ENCODE assay signal across 16 cellular contexts in the genomic region with DNA sequence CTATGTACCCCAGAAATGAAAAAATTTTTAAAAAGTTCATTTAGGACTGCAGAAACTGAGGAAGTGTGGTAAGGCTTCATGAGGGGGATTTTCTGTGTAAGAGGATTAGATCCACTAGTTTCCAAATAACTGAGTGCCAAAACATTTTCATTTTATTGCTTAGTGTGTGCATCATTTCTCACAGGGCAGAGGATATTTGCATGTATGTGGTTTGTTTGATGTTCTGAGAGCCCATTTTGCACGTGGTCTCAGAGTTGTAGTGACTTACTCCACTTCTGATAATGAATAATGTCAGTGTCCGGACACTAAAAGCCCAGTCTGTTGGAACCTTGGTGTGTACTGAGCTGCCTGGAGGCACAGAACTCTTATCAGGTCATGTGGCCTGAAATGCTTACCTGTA.
A peak's percentile ranks its signal among the peaks of the same experiment; 100 is the strongest.
DNase-seq lines count a peak whose midpoint lies in the region; ATAC-seq and TF ChIP-seq lines count a peak whose summit lies in the region.
"Had no signal": no experiment of that assay in that cellular context is flagged by ENCODE, and none has a peak within 500 bp of the region (broad histone marks: within the 10 kb centered on the region; RNA-seq: fewer than 3 reads in every experiment).

No MANE protein-coding gene starts in this region.

- H3K27ac Mint-ChIP-seq in stimulated activated effector memory CD8-positive, alpha-beta T cell treated with anti-CD3 and anti-CD28 coated beads, Interleukin-12 subunit alpha, Interleukin-12 subunit beta, amount 100 ng/mL, for 72 hours, result no peak overlapping the region
- no peak overlapping the region for H3K27ac Mint-ChIP-seq in activated T-cell treated with anti-CD3 and anti-CD28 coated beads, Interleukin-2, amount 50 U/mL, for 24 hours
- H3K27ac Mint-ChIP-seq in activated T-helper 2 cell treated with anti-CD3 and anti-CD28 coated beads, Interferon-gamma antibody, Interleukin-2, Interleukin-4, amounts not matched to agents 10 μg/mL and 5 μg/mL and 100 μg/mL, durations not matched to agents 14 hours and 24 hours and 36 hours, result no peak overlapping the region
- H3K27ac Mint-ChIP-seq: T-helper 1 cell treated with Interleukin-12 subunit alpha and Interleukin-12 subunit beta and Interleukin-4 antibody, amounts not matched to agents 30 μg/mL and 1 μg/mL, for 36 hours had no signal

- no peaks in the 10 kb centered on the region for H3K4me1 Mint-ChIP-seq in stimulated activated effector memory CD8-positive, alpha-beta T cell treated with anti-CD3 and anti-CD28 coated beads, Interleukin-12 subunit alpha, Interleukin-12 subunit beta, amount 100 ng/mL, for 72 hours
- no peaks in the 10 kb centered on the region for H3K4me1 Mint-ChIP-seq in activated T-cell treated with anti-CD3 and anti-CD28 coated beads, Interleukin-2, amount 50 U/mL, for 24 hours (ENCODE audit: low read depth)
- no peaks in the 10 kb centered on the region for H3K4me1 Mint-ChIP-seq in activated T-helper 2 cell treated with anti-CD3 and anti-CD28 coated beads, Interferon-gamma antibody, Interleukin-2, Interleukin-4, amounts not matched to agents 10 μg/mL and 5 μg/mL and 100 μg/mL, durations not matched to agents 14 hours and 24 hours and 36 hours (ENCODE audit: low read depth)

- H3K4me3 ChIP-seq in mesendoderm (ENCODE audit: low read length), result no peak overlapping the region
- H3K4me3 ChIP-seq: pancreas, thoracic aorta had no signal

- no peak overlapping the region for H2BK120ac ChIP-seq in mesendoderm (ENCODE audit: low read depth, low read length)

- no peaks in the 10 kb centered on the region for H3K27me3 ChIP-seq in mesendoderm (ENCODE audit: insufficient read depth, low read length, poor library complexity)
- H3K27me3 ChIP-seq: pancreas had no signal

- no peak overlapping the region for H3K4me3 Mint-ChIP-seq in stimulated activated effector memory CD8-positive, alpha-beta T cell treated with anti-CD3 and anti-CD28 coated beads, Interleukin-12 subunit alpha, Interleukin-12 subunit beta, amount 100 ng/mL, for 72 hours
- H3K4me3 Mint-ChIP-seq in activated T-cell treated with anti-CD3 and anti-CD28 coated beads, Interleukin-2, amount 50 U/mL, for 24 hours, result no peak overlapping the region
- no peak overlapping the region for H3K4me3 Mint-ChIP-seq in activated T-helper 2 cell treated with anti-CD3 and anti-CD28 coated beads, Interferon-gamma antibody, Interleukin-2, Interleukin-4, amounts not matched to agents 10 μg/mL and 5 μg/mL and 100 μg/mL, durations not matched to agents 14 hours and 24 hours and 36 hours (ENCODE audit: low read depth)
- H3K4me3 Mint-ChIP-seq: T-helper 1 cell treated with Interleukin-12 subunit alpha and Interleukin-12 subunit beta and Interleukin-4 antibody, amounts not matched to agents 30 μg/mL and 1 μg/mL, for 36 hours had no signal

- DNase-seq in stimulated activated effector memory CD8-positive, alpha-beta T cell treated with anti-CD3 and anti-CD28 coated beads, Interleukin-12 subunit alpha, Interleukin-12 subunit beta, amount 100 ng/mL, for 72 hours (ENCODE audit: low spot score in 2 of 2), result no peak
- DNase-seq in activated T-cell treated with anti-CD3 and anti-CD28 coated beads, Interleukin-2, amount 50 U/mL, for 24 hours, result no peak
- DNase-seq in activated T-helper 2 cell treated with anti-CD3 and anti-CD28 coated beads, Interferon-gamma antibody, Interleukin-2, Interleukin-4, amounts not matched to agents 10 μg/mL and 5 μg/mL and 100 μg/mL, durations not matched to agents 14 hours and 24 hours and 36 hours (ENCODE audit: low spot score), result no peak
- DNase-seq in mesendoderm (no peak), RWPE1 (ENCODE audit: low spot score) (no peak)
- DNase-seq: DMS 273 treated with DMSO at 0.1 percent for 48 hours; effector memory CD4-positive, alpha-beta T cell; head of caudate nucleus; NCI-H1436; NK-92 treated with Interleukin-12 subunit alpha and Interleukin-12 subunit beta, amount 100 ng/mL, for 24 hours; pancreas had no signal

- H3K23ac ChIP-seq in mesendoderm (ENCODE audit: low read length), result no peak overlapping the region

- no peak overlapping the region for H2BK5ac ChIP-seq in mesendoderm (ENCODE audit: low read length)

- no peaks in the 10 kb centered on the region for H3K79me2 ChIP-seq in mesendoderm (ENCODE audit: control insufficient read depth, insufficient read depth, low read length)

- WGBS in mesendoderm (ENCODE audit: extremely low coverage, insufficient coverage, low lambda C conversion rate), result no CpG with 5 or more reads among the region's 2 CpGs

- no peak for TF ChIP-seq CTCF in RWPE1 (conservative IDR thresholded peaks at IDR 0.05; ENCODE audit: low read depth)

- no peak overlapping the region for H3K18ac ChIP-seq in mesendoderm (ENCODE audit: low read length)

- no peaks in the 10 kb centered on the region for H3K79me1 ChIP-seq in mesendoderm (ENCODE audit: low read length)

- peaks cover 3% of the 10 kb centered on the region for H3K27me3 Mint-ChIP-seq in activated T-cell treated with anti-CD3 and anti-CD28 coated beads, Interleukin-2, amount 50 U/mL, for 24 hours
- no peaks in the 10 kb centered on the region for H3K27me3 Mint-ChIP-seq in activated T-helper 2 cell treated with anti-CD3 and anti-CD28 coated beads, Interferon-gamma antibody, Interleukin-2, Interleukin-4, amounts not matched to agents 10 μg/mL and 5 μg/mL and 100 μg/mL, durations not matched to agents 14 hours and 24 hours and 36 hours (ENCODE audit: low read depth)

- CTCF ChIA-PET in RWPE1 (lab: Yijun Ruan, JAX), result no interaction called here

- intact Hi-C loops in activated T-helper 2 cell treated with anti-CD3 and anti-CD28 coated beads, Interferon-gamma antibody, Interleukin-2, Interleukin-4, amounts not matched to agents 10 μg/mL and 5 μg/mL and 100 μg/mL, durations not matched to agents 14 hours and 24 hours and 36 hours (cut with micrococcal nuclease), result no loop called here

- H3K4me2 ChIP-seq in mesendoderm (ENCODE audit: low read length), result no peak overlapping the region

- H3K4me1 ChIP-seq in mesendoderm (ENCODE audit: control insufficient read depth, low read depth, low read length), result no peaks in the 10 kb centered on the region
- H3K4me1 ChIP-seq: pancreas had no signal

- no peaks in the 10 kb centered on the region for H3K36me3 ChIP-seq in mesendoderm (ENCODE audit: control insufficient read depth, insufficient read depth, low read length)
- H3K36me3 ChIP-seq: pancreas, thoracic aorta had no signal

- H3K9ac ChIP-seq in mesendoderm (ENCODE audit: low read length), result no peak overlapping the region

- H3K27ac ChIP-seq in mesendoderm (ENCODE audit: low read depth, low read length), result no peak overlapping the region
- H3K27ac ChIP-seq in RWPE1, result no peak overlapping the region
- H3K27ac ChIP-seq: pancreas, thoracic aorta had no signal

- no peak overlapping the region for H2BK15ac ChIP-seq in mesendoderm (replicated peaks; ENCODE audit: low read depth)

- ATAC-seq in GM19025 (IDR thresholded peaks at IDR 0.05; ENCODE audit: low read depth, unreplicated experiment) (peak; percentile 84), HG02678 (IDR thresholded peaks at IDR 0.05; ENCODE audit: unreplicated experiment) (peak; percentile 93), HG03457 (IDR thresholded peaks at IDR 0.05; ENCODE audit: unreplicated experiment) (peak; percentile 87)
- peak; percentile 50 for ATAC-seq in stimulated activated effector memory CD8-positive, alpha-beta T cell treated with anti-CD3 and anti-CD28 coated beads, Interleukin-12 subunit alpha, Interleukin-12 subunit beta, amount 100 ng/mL, for 72 hours
- ATAC-seq: pancreas had no signal

- POLR2A ChIA-PET in RWPE1 (lab: Yijun Ruan, JAX; ENCODE audit: low non-redundant PET), result no interaction called here

- H4K8ac ChIP-seq in mesendoderm (ENCODE audit: low read depth, low read length), result no peak overlapping the region

- H3K56ac ChIP-seq in mesendoderm (ENCODE audit: low read length), result no peak overlapping the region

- H3K36me3 Mint-ChIP-seq in stimulated activated effector memory CD8-positive, alpha-beta T cell treated with anti-CD3 and anti-CD28 coated beads, Interleukin-12 subunit alpha, Interleukin-12 subunit beta, amount 100 ng/mL, for 72 hours, result no peaks in the 10 kb centered on the region
- H3K36me3 Mint-ChIP-seq in activated T-cell treated with anti-CD3 and anti-CD28 coated beads, Interleukin-2, amount 50 U/mL, for 24 hours (ENCODE audit: low read depth), result no peaks in the 10 kb centered on the region
- H3K36me3 Mint-ChIP-seq in activated T-helper 2 cell treated with anti-CD3 and anti-CD28 coated beads, Interferon-gamma antibody, Interleukin-2, Interleukin-4, amounts not matched to agents 10 μg/mL and 5 μg/mL and 100 μg/mL, durations not matched to agents 14 hours and 24 hours and 36 hours (ENCODE audit: low read depth), result no peaks in the 10 kb centered on the region

- H3K4ac ChIP-seq in mesendoderm (ENCODE audit: low read depth, low read length), result no peak overlapping the region

- no peak overlapping the region for H2AK5ac ChIP-seq in mesendoderm (ENCODE audit: low read length)

- H3K9me3 Mint-ChIP-seq in stimulated activated effector memory CD8-positive, alpha-beta T cell treated with anti-CD3 and anti-CD28 coated beads, Interleukin-12 subunit alpha, Interleukin-12 subunit beta, amount 100 ng/mL, for 72 hours, result no peaks in the 10 kb centered on the region
- no peaks in the 10 kb centered on the region for H3K9me3 Mint-ChIP-seq in activated T-cell treated with anti-CD3 and anti-CD28 coated beads, Interleukin-2, amount 50 U/mL, for 24 hours
- H3K9me3 Mint-ChIP-seq in activated T-helper 2 cell treated with anti-CD3 and anti-CD28 coated beads, Interferon-gamma antibody, Interleukin-2, Interleukin-4, amounts not matched to agents 10 μg/mL and 5 μg/mL and 100 μg/mL, durations not matched to agents 14 hours and 24 hours and 36 hours, result no peaks in the 10 kb centered on the region
- H3K9me3 Mint-ChIP-seq: T-helper 1 cell treated with Interleukin-12 subunit alpha and Interleukin-12 subunit beta and Interleukin-4 antibody, amounts not matched to agents 30 μg/mL and 1 μg/mL, for 36 hours had no signal

- no peak overlapping the region for H4K5ac ChIP-seq in mesendoderm (ENCODE audit: low read length)
